In the genomic region with DNA sequence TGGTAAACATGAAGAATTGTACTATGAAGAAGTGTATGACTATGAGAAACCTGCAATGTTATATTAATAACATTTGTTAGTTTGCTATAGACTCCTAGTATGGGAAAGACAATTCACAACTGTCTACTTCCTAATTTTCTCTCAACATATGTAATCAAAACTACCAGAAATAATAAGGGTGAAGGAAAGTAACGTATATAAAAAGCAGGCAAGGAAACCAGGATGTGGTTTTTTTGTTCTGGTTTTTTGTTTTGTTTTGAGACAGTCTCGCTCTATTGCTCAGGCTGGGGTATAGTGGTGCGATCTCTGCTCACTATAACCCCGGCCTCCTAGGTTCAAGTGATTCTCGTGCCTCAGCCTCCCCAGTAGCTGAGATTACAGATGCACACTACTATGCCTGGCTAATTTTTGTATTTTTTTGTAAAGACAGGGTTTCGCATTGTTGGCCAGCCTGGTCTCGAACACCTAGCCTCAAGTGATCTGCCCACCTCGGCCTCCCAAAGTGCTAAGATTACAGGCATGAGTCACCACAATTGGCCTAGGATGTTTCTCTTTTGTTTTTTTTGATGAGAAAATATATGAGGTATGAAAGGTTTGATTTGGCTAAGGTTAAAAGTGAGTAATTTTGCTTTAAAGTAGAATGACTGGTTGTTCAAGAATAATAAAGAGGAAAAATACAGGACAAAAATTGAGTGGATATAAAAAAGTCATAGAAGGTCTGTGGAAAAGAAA, we compare ENCODE assay signal across 18 cellular contexts.
A peak's percentile ranks its signal among the peaks of the same experiment; 100 is the strongest.
DNase-seq lines count a peak whose midpoint lies in the region; ATAC-seq lines count a peak whose summit lies in the region.
"Had no signal": no experiment of that assay in that cellular context is flagged by ENCODE, and none has a peak within 500 bp of the region (broad histone marks: within the 10 kb centered on the region; RNA-seq: fewer than 3 reads in every experiment).

No MANE protein-coding gene starts in this region.

- H3K27me3 ChIP-seq in BLaER1 (no peaks in the 10 kb centered on the region), MG63 (no peaks in the 10 kb centered on the region)
- H3K27me3 ChIP-seq: adrenal gland, right atrium auricular region, vagina had no signal

- peak overlapping the region; percentile 33; the same call in 1 of the 2 replicates for H3K27ac ChIP-seq in BLaER1
- H3K27ac ChIP-seq: adrenal gland, PC-9, right atrium auricular region, vagina had no signal

- peaks cover 46% of the 10 kb centered on the region for H3K4me1 ChIP-seq in BLaER1
- H3K4me1 ChIP-seq: adrenal gland, right atrium auricular region, vagina had no signal

- H3K4me3 ChIP-seq in BLaER1 (no peak overlapping the region), MG63 (no peak overlapping the region)
- H3K4me3 ChIP-seq: adrenal gland, PC-9, right atrium auricular region, vagina had no signal

- peak overlapping the region; percentile 59 for H3K4me2 ChIP-seq in BLaER1
- H3K4me2 ChIP-seq: PC-9 had no signal

- H4K20me1 ChIP-seq in BLaER1 = no peaks in the 10 kb centered on the region

- H3K9ac ChIP-seq in BLaER1 = no peak overlapping the region

- DNase-seq in MG63 = peak; percentile 11
- DNase-seq in HuH-7 (ENCODE audit: low spot score) = no peak
- DNase-seq in DMS53 treated with DMSO at 0.1 percent for 48 hours (lab: John Stamatoyannopoulos, UW; ENCODE audit: unreplicated experiment) = no peak
- DNase-seq in mesenteric fat pad (ENCODE audit: low spot score) = no peak
- DNase-seq in occipital lobe (lab: John Stamatoyannopoulos, UW) = no peak
- DNase-seq: adrenal gland; DMS153; erythroblast; left cardiac atrium; NCI-H1092 treated with DMSO at 0.1 percent for 48 hours; NCI-H345; PC-9; stimulated activated CD4-positive, alpha-beta T cell treated with anti-CD3 and anti-CD28 coated beads, Interleukin-2, amount 100 ng/mL, for 48 hours had no signal

- no peaks in the 10 kb centered on the region for H3K36me3 ChIP-seq in BLaER1
- no peaks in the 10 kb centered on the region for H3K36me3 ChIP-seq in MG63
- H3K36me3 ChIP-seq: adrenal gland, right atrium auricular region, vagina had no signal

- peak; percentile 62 for ATAC-seq in GM18867 (IDR thresholded peaks at IDR 0.05; ENCODE audit: unreplicated experiment)
- peak; percentile 68 for ATAC-seq in HG02642 (IDR thresholded peaks at IDR 0.05; ENCODE audit: poor library complexity, unreplicated experiment)
- ATAC-seq: left cardiac atrium had no signal

- H3K9me3 ChIP-seq in BLaER1 = no peaks in the 10 kb centered on the region
- no peaks in the 10 kb centered on the region; the same call in 1 of the 2 replicates for H3K9me3 ChIP-seq in MG63
- H3K9me3 ChIP-seq: adrenal gland, right atrium auricular region, vagina had no signal
